Comparison of ENCODE assay signal across 17 cellular contexts in genomic region chr22:24379536-24379935, GRCh38. TPM values are rescaled to one million over a fixed set of nuclear protein-coding genes. Genes with fewer than 3 reads are reported as not detected.
DNase-seq lines count a peak whose midpoint lies in the region; ATAC-seq and TF ChIP-seq lines count a peak whose summit lies in the region.
"Had no signal": no experiment of that assay in that cellular context is flagged by ENCODE, and none has a peak within 500 bp of the region (broad histone marks: within the 10 kb centered on the region; RNA-seq: fewer than 3 reads in every experiment).

No MANE protein-coding gene starts in this region.

- no peak overlapping the region for H3K27ac Mint-ChIP-seq in activated T-helper 17 cell treated with anti-CD3 and anti-CD28 coated beads, Interleukin-2, amount 50 U/mL, for 72 hours
- peak overlapping the region; percentile 62 for H3K27ac Mint-ChIP-seq in progenitor cell of endocrine pancreas
- H3K27ac Mint-ChIP-seq: GM23338; stimulated activated naive CD8-positive, alpha-beta T cell treated with anti-CD3 and anti-CD28 coated beads, Interleukin-15, Interleukin-2, amounts not matched to agents 100 ng/mL and 50 ng/mL, for 24 hours; WTC11 had no signal

- no peak overlapping the region for H3K4me3 Mint-ChIP-seq in activated T-helper 17 cell treated with anti-CD3 and anti-CD28 coated beads, Interleukin-2, amount 50 U/mL, for 72 hours
- H3K4me3 Mint-ChIP-seq in progenitor cell of endocrine pancreas (ENCODE audit: low read depth): no peak overlapping the region
- H3K4me3 Mint-ChIP-seq: GM23338; IgD-negative memory B cell; stimulated activated naive CD8-positive, alpha-beta T cell treated with anti-CD3 and anti-CD28 coated beads, Interleukin-15, Interleukin-2, amounts not matched to agents 100 ng/mL and 50 ng/mL, for 24 hours; WTC11 had no signal

- DNase-seq in left ventricle myocardium inferior: no peak
- no peak for DNase-seq in cardiac septum (ENCODE audit: low spot score)
- DNase-seq in progenitor cell of endocrine pancreas (ENCODE audit: low spot score, unreplicated experiment): no peak
- no peak for DNase-seq in amniotic stem cell (lab: John Stamatoyannopoulos, UW)
- DNase-seq in DMS153 treated with DMSO at 0.1 percent for 48 hours (lab: John Stamatoyannopoulos, UW; ENCODE audit: unreplicated experiment): no peak
- no peak for DNase-seq in midbrain (lab: John Stamatoyannopoulos, UW)
- DNase-seq: activated T-cell treated with anti-CD3 and anti-CD28 coated beads for 4 hours, NCI-H446, spleen had no signal

- H3K27me3 ChIP-seq in left ventricle myocardium inferior (ENCODE audit: low read depth): no peaks in the 10 kb centered on the region
- no peaks in the 10 kb centered on the region for H3K27me3 ChIP-seq in Loucy (ENCODE audit: insufficient read depth, low read length, poor library complexity, severe bottlenecking)
- H3K27me3 ChIP-seq: spleen had no signal

- H3K27ac ChIP-seq in left ventricle myocardium inferior (replicated peaks): peak overlapping the region; percentile 61
- H3K27ac ChIP-seq: prostate gland, SK-N-MC, spleen had no signal

- peaks cover 10% of the 10 kb centered on the region; the same call in 1 of the 2 replicates for H3K79me2 ChIP-seq in Loucy (ENCODE audit: insufficient read depth, low read length)

- H4K20me1 ChIP-seq in Loucy (ENCODE audit: insufficient read depth, low read length, poor library complexity, severe bottlenecking): no peaks in the 10 kb centered on the region

- peak; percentile 43 for ATAC-seq in activated T-helper 17 cell treated with anti-CD3 and anti-CD28 coated beads, Interleukin-2, amount 50 U/mL, for 72 hours (replicated peaks)
- ATAC-seq: GM23338, WTC11 had no signal

- H3K36me3 ChIP-seq in left ventricle myocardium inferior (peaks cover 50% of the 10 kb centered on the region), Loucy (ENCODE audit: insufficient read depth, low read length) (peaks cover 29% of the 10 kb centered on the region)
- H3K36me3 ChIP-seq: prostate gland had no signal

- peak overlapping the region; percentile 61 for H3K9ac ChIP-seq in Loucy (ENCODE audit: low read depth, low read length, poor library complexity, severe bottlenecking)

- no peaks in the 10 kb centered on the region for H3K27me3 Mint-ChIP-seq in activated T-helper 17 cell treated with anti-CD3 and anti-CD28 coated beads, Interleukin-2, amount 50 U/mL, for 72 hours
- H3K27me3 Mint-ChIP-seq in progenitor cell of endocrine pancreas: no peaks in the 10 kb centered on the region
- H3K27me3 Mint-ChIP-seq: IgD-negative memory B cell; stimulated activated naive CD8-positive, alpha-beta T cell treated with anti-CD3 and anti-CD28 coated beads, Interleukin-15, Interleukin-2, amounts not matched to agents 100 ng/mL and 50 ng/mL, for 24 hours had no signal

- peaks cover 56% of the 10 kb centered on the region for H3K36me3 Mint-ChIP-seq in activated T-helper 17 cell treated with anti-CD3 and anti-CD28 coated beads, Interleukin-2, amount 50 U/mL, for 72 hours (ENCODE audit: low read depth)
- peaks cover 34% of the 10 kb centered on the region for H3K36me3 Mint-ChIP-seq in progenitor cell of endocrine pancreas (ENCODE audit: insufficient read depth)

- no peaks in the 10 kb centered on the region for H3K9me3 Mint-ChIP-seq in activated T-helper 17 cell treated with anti-CD3 and anti-CD28 coated beads, Interleukin-2, amount 50 U/mL, for 72 hours
- peaks cover 4% of the 10 kb centered on the region for H3K9me3 Mint-ChIP-seq in progenitor cell of endocrine pancreas (ENCODE audit: low read depth)
- H3K9me3 Mint-ChIP-seq: GM23338; IgD-negative memory B cell; stimulated activated naive CD8-positive, alpha-beta T cell treated with anti-CD3 and anti-CD28 coated beads, Interleukin-15, Interleukin-2, amounts not matched to agents 100 ng/mL and 50 ng/mL, for 24 hours; WTC11 had no signal

- intact Hi-C loops in left ventricle myocardium inferior (cut with micrococcal nuclease) (no loop called here), cardiac septum (cut with DNase I) (no loop called here)

- H3K4me2 ChIP-seq in Loucy (ENCODE audit: low read depth, low read length, poor library complexity, severe bottlenecking): peak overlapping the region; percentile 71
- H3K4me2 ChIP-seq: GM23338 had no signal

- H2AFZ ChIP-seq in Loucy (ENCODE audit: low read length): no peak overlapping the region
- H2AFZ ChIP-seq: GM23338 had no signal

- TF ChIP-seq CTCF in left ventricle myocardium inferior (IDR thresholded peaks at IDR 0.05; ENCODE audit: borderline replicate concordance) (no peak), Loucy (conservative IDR thresholded peaks at IDR 0.05; ENCODE audit: low read length) (no peak), progenitor cell of endocrine pancreas (IDR thresholded peaks at IDR 0.05; ENCODE audit: unreplicated experiment) (no peak)

- no peaks in the 10 kb centered on the region for H3K9me2 ChIP-seq in Loucy (replicated peaks; ENCODE audit: low read depth, low read length)

- peaks cover 5% of the 10 kb centered on the region for H3F3A ChIP-seq in Loucy (ENCODE audit: low read depth)

- H3K4me1 ChIP-seq in left ventricle myocardium inferior (peaks cover 16% of the 10 kb centered on the region), Loucy (ENCODE audit: insufficient read depth, low read length, poor library complexity, severe bottlenecking) (peaks cover 45% of the 10 kb centered on the region)
- H3K4me1 ChIP-seq: prostate gland had no signal

- H3K4me1 Mint-ChIP-seq in activated T-helper 17 cell treated with anti-CD3 and anti-CD28 coated beads, Interleukin-2, amount 50 U/mL, for 72 hours: peaks cover 12% of the 10 kb centered on the region
- H3K4me1 Mint-ChIP-seq in progenitor cell of endocrine pancreas (ENCODE audit: low read depth): no peaks in the 10 kb centered on the region
- H3K4me1 Mint-ChIP-seq: GM23338, WTC11 had no signal

- no peaks in the 10 kb centered on the region for H3K9me3 ChIP-seq in left ventricle myocardium inferior (replicated peaks)
- peaks cover 5% of the 10 kb centered on the region for H3K9me3 ChIP-seq in Loucy (ENCODE audit: insufficient read depth, low read depth, low read length)
- H3K9me3 ChIP-seq: prostate gland, spleen had no signal

- H3K4me3 ChIP-seq in left ventricle myocardium inferior (no peak overlapping the region), Loucy (ENCODE audit: low read length, poor library complexity, severe bottlenecking) (peak overlapping the region; percentile 45)
- H3K4me3 ChIP-seq: GM23338, prostate gland, SK-N-MC, spleen had no signal

RNA-seq across cellular contexts. Expression of gene ADORA2A, which starts 47.9 kb away (rescaled TPM):
- total RNA-seq in left ventricle myocardium inferior (3.6 TPM), cardiac septum (5.3 TPM), progenitor cell of endocrine pancreas (5.2 and 6.4 TPM in 2 replicates)
- total RNA-seq in activated T-helper 17 cell treated with anti-CD3 and anti-CD28 coated beads, Interleukin-2, amount 50 U/mL, for 72 hours: 10 to 100 TPM; 25.9 to 47.8 TPM
